In the genomic region with DNA sequence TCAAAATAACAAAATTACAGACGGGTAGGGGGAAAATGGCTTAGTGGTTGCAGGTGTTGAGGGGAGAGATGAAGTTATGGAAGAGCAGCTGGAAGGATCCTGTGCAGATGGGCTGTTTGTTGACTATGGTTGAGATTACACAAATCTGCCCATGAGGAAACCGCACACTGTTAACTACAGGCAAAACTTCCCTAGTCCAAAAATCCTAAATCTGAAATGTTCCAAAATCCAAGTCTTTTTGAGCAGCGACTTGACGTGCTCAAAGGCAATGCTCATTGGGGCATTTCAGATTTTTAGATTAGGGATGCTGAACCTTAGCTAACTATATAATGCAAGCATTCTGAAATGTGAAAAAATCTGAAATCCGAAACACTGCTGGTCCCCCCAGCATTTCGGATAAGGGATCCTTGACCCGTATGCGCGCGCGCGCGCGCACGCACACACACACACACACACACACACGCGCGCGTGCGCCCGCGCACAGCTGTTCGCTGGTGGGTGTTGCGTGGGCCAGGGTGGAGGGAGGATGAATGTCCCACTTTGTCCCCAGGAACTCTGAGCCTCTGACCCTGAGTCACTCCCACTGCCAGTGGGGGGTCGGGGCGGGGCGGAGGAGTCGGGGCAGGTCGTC, we compare ENCODE assay signal across 12 cellular contexts. TPM values are rescaled to one million over a fixed set of nuclear protein-coding genes. Genes with fewer than 3 reads are reported as not detected.
DNase-seq lines count a peak whose midpoint lies in the region; ATAC-seq, FAIRE-seq and TF ChIP-seq lines count a peak whose summit lies in the region.
"Had no signal": no experiment of that assay in that cellular context is flagged by ENCODE, and none has a peak within 500 bp of the region (broad histone marks: within the 10 kb centered on the region; RNA-seq: fewer than 3 reads in every experiment).

No MANE protein-coding gene starts in this region.

- H3K27me3 ChIP-seq in upper lobe of right lung = no peaks in the 10 kb centered on the region

- POLR2A ChIA-PET in activated CD4-positive, alpha-beta T cell treated with anti-CD3 and anti-CD28 coated beads for 36 hours (lab: Charles Lee) = no interaction called here

- no peak for DNase-seq in activated naive CD8-positive, alpha-beta T cell treated with anti-CD3 and anti-CD28 coated beads for 36 hours
- DNase-seq in cardiac fibroblast (ENCODE audit: low read depth in 2 of 2) (peak; percentile 8 to 23), memory B cell (ENCODE audit: low spot score in 2 of 2) (no peak), upper lobe of right lung (no peak), D341Med (ENCODE audit: low spot score) (no peak), GM12892 (ENCODE audit: insufficient read length) (no peak)
- DNase-seq in activated CD4-positive, alpha-beta T cell treated with anti-CD3 and anti-CD28 coated beads for 36 hours = no peak
- DNase-seq: C1 segment of cervical spinal cord, NCI-H345 had no signal

- intact Hi-C loops in upper lobe of right lung (cut with DNase I) = no loop called here
- intact Hi-C loops in activated CD4-positive, alpha-beta T cell treated with anti-CD3 and anti-CD28 coated beads for 36 hours (cut with DNase I, micrococcal nuclease) = loop anchor here in 1 of 2 experiments (2.0 to 10.0 kb wide), 2 partner anchors 339 to 369 kb away; a partner anchor contains a TSS

- CTCF ChIA-PET in activated CD4-positive, alpha-beta T cell treated with anti-CD3 and anti-CD28 coated beads for 36 hours (lab: Charles Lee) = no interaction called here

- H3K4me3 ChIP-seq in cardiac fibroblast (replicated peaks in 1 of 2; ENCODE audit: low read depth in 2 of 2, low read length in 2 of 2) (no peak overlapping the region), upper lobe of right lung (peak overlapping the region; percentile 57)

- H3K4me1 Mint-ChIP-seq in activated naive CD8-positive, alpha-beta T cell (ENCODE audit: low read depth) = peaks cover 39% of the 10 kb centered on the region
- peaks cover 18% of the 10 kb centered on the region for H3K4me1 Mint-ChIP-seq in activated naive CD8-positive, alpha-beta T cell treated with anti-CD3 and anti-CD28 coated beads for 36 hours
- peaks cover 35% of the 10 kb centered on the region for H3K4me1 Mint-ChIP-seq in memory B cell
- peaks cover 16% of the 10 kb centered on the region for H3K4me1 Mint-ChIP-seq in activated CD4-positive, alpha-beta T cell treated with anti-CD3 and anti-CD28 coated beads for 36 hours

- FAIRE-seq in GM12892 (lab: Jason Lieb, UNC) = no peak
- FAIRE-seq: astrocyte, urothelium cell line had no signal

- TF ChIP-seq POLR2A in GM12892 (IDR thresholded peaks at IDR 0.05; ENCODE audit: low read depth, low read length) = no peak

- no peaks in the 10 kb centered on the region for H3K36me3 ChIP-seq in upper lobe of right lung

- H3K36me3 Mint-ChIP-seq in activated naive CD8-positive, alpha-beta T cell = no peaks in the 10 kb centered on the region
- peaks cover 2% of the 10 kb centered on the region for H3K36me3 Mint-ChIP-seq in activated naive CD8-positive, alpha-beta T cell treated with anti-CD3 and anti-CD28 coated beads for 36 hours
- no peaks in the 10 kb centered on the region for H3K36me3 Mint-ChIP-seq in memory B cell
- H3K36me3 Mint-ChIP-seq in activated CD4-positive, alpha-beta T cell treated with anti-CD3 and anti-CD28 coated beads for 36 hours (ENCODE audit: low read depth) = no peaks in the 10 kb centered on the region

- H3K27ac Mint-ChIP-seq in activated naive CD8-positive, alpha-beta T cell = no peak overlapping the region
- no peak overlapping the region for H3K27ac Mint-ChIP-seq in activated naive CD8-positive, alpha-beta T cell treated with anti-CD3 and anti-CD28 coated beads for 36 hours
- no peak overlapping the region for H3K27ac Mint-ChIP-seq in memory B cell
- H3K27ac Mint-ChIP-seq in activated CD4-positive, alpha-beta T cell treated with anti-CD3 and anti-CD28 coated beads for 36 hours = no peak overlapping the region

- ATAC-seq in memory B cell (ENCODE audit: low read depth) = no peak
- ATAC-seq in upper lobe of right lung = no peak
- no peak for ATAC-seq in activated CD4-positive, alpha-beta T cell treated with anti-CD3 and anti-CD28 coated beads for 36 hours

- H3K4me1 ChIP-seq in upper lobe of right lung = peaks cover 6% of the 10 kb centered on the region

- no peaks in the 10 kb centered on the region for H3K9me3 Mint-ChIP-seq in activated naive CD8-positive, alpha-beta T cell (ENCODE audit: low read depth)
- no peaks in the 10 kb centered on the region for H3K9me3 Mint-ChIP-seq in activated naive CD8-positive, alpha-beta T cell treated with anti-CD3 and anti-CD28 coated beads for 36 hours
- H3K9me3 Mint-ChIP-seq in memory B cell = no peaks in the 10 kb centered on the region
- H3K9me3 Mint-ChIP-seq in activated CD4-positive, alpha-beta T cell treated with anti-CD3 and anti-CD28 coated beads for 36 hours (ENCODE audit: low read depth) = no peaks in the 10 kb centered on the region

- H3K9me3 ChIP-seq in upper lobe of right lung = no peaks in the 10 kb centered on the region

- peak overlapping the region; percentile 59 for H3K4me3 Mint-ChIP-seq in activated naive CD8-positive, alpha-beta T cell
- no peak overlapping the region for H3K4me3 Mint-ChIP-seq in activated naive CD8-positive, alpha-beta T cell treated with anti-CD3 and anti-CD28 coated beads for 36 hours
- peak overlapping the region; percentile 27 for H3K4me3 Mint-ChIP-seq in memory B cell
- no peak overlapping the region for H3K4me3 Mint-ChIP-seq in activated CD4-positive, alpha-beta T cell treated with anti-CD3 and anti-CD28 coated beads for 36 hours

- TF ChIP-seq CTCF in cardiac fibroblast (IDR thresholded peaks at IDR 0.05; ENCODE audit: low read depth, low read length) (no peak), upper lobe of right lung (IDR thresholded peaks at IDR 0.05) (no peak)

- H3K27ac ChIP-seq in upper lobe of right lung = no peak overlapping the region

- H3K27me3 Mint-ChIP-seq in activated naive CD8-positive, alpha-beta T cell = no peaks in the 10 kb centered on the region
- H3K27me3 Mint-ChIP-seq in activated naive CD8-positive, alpha-beta T cell treated with anti-CD3 and anti-CD28 coated beads for 36 hours = peaks cover 68% of the 10 kb centered on the region
- H3K27me3 Mint-ChIP-seq in memory B cell = no peaks in the 10 kb centered on the region
- H3K27me3 Mint-ChIP-seq in activated CD4-positive, alpha-beta T cell treated with anti-CD3 and anti-CD28 coated beads for 36 hours = peaks cover 29% of the 10 kb centered on the region

RNA-seq across cellular contexts. Expression of a gene that starts 6.8 kb away (rescaled TPM):
- not detected for total RNA-seq in activated naive CD8-positive, alpha-beta T cell treated with anti-CD3 and anti-CD28 coated beads for 36 hours
- total RNA-seq in upper lobe of right lung = 25.3 TPM
- total RNA-seq in activated CD4-positive, alpha-beta T cell treated with anti-CD3 and anti-CD28 coated beads for 36 hours = not detected
- polyA plus RNA-seq in GM12892 (2012; ENCODE audit: missing spikeins) = 0.40 TPM
- total RNA-seq: astrocyte had no signal

Comparison
In these comparisons a context has a peak if more than half of its experiments do, and no peak if none do; other contexts are left out.
1. H3K4me3 Mint-ChIP-seq: peak in activated naive CD8-positive, alpha-beta T cell (single experiment) and memory B cell (single experiment); none in activated naive CD8-positive, alpha-beta T cell treated with anti-CD3 and anti-CD28 coated beads for 36 hours (single experiment) and activated CD4-positive, alpha-beta T cell treated with anti-CD3 and anti-CD28 coated beads for 36 hours (single experiment).
2. DNase-seq: peak in cardiac fibroblast (2 of 2); none in activated naive CD8-positive, alpha-beta T cell treated with anti-CD3 and anti-CD28 coated beads for 36 hours (single experiment), memory B cell (0 of 2), upper lobe of right lung (single experiment), activated CD4-positive, alpha-beta T cell treated with anti-CD3 and anti-CD28 coated beads for 36 hours (single experiment), D341Med (single experiment) and GM12892 (single experiment).
3. RNA of a gene that starts 6.8 kb away (total RNA-seq): 25.3 TPM in upper lobe of right lung (single experiment); not detected in activated CD4-positive, alpha-beta T cell treated with anti-CD3 and anti-CD28 coated beads for 36 hours and not detected in activated naive CD8-positive, alpha-beta T cell treated with anti-CD3 and anti-CD28 coated beads for 36 hours; every median in the first group is over 10 times any median in the second.